10 cellular contexts compared by ENCODE assay signal in the genomic region with DNA sequence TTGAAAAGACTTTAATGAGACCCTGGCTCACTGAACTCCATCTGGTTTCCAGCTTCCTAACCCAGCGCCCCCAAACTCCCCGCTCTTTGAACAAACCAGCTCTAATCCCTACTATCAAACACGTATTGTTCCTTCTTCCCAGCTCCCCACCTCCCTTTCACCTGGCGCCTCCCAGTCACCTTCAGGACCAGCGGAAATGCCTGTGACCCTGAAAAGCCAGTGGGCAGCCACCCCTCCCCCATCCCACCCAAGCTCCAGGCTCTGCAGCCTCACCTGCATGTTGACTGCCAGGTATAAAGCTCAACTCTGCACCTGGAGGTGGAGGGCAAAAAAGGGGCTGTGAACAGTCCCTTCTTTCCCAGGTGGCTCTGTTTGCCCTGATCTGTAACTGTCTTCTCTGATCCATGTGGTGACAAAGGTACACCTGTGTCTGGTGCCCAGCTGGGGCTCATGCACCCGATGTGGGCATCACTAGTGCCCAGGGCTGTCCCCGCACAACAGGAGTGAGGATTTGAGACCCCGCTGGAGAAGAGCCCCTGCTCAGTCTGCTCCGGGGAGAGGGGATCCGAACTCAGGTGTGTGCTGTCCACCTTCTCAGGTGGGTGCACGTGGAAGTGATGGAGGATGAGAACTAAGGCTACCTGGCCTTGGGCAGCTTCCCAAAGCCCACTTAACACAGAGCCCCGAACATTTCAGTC.
A peak's percentile ranks its signal among the peaks of the same experiment; 100 is the strongest.
DNase-seq lines count a peak whose midpoint lies in the region; ATAC-seq and TF ChIP-seq lines count a peak whose summit lies in the region.
"Had no signal": no experiment of that assay in that cellular context is flagged by ENCODE, and none has a peak within 500 bp of the region (broad histone marks: within the 10 kb centered on the region; RNA-seq: fewer than 3 reads in every experiment).

No MANE protein-coding gene starts in this region.

- TF ChIP-seq CTCF in brain (conservative IDR thresholded peaks at IDR 0.05): no peak
- no peak for TF ChIP-seq CTCF in type B pancreatic cell (conservative IDR thresholded peaks at IDR 0.05)
- TF ChIP-seq CTCF in GM13976 (IDR thresholded peaks at IDR 0.05; ENCODE audit: borderline replicate concordance, control extremely low read depth, extremely low read depth, insufficient read depth, missing control alignments): no peak

- peaks cover 10% of the 10 kb centered on the region for H3K27me3 Mint-ChIP-seq in brain
- peaks cover 31% of the 10 kb centered on the region for H3K27me3 Mint-ChIP-seq in type B pancreatic cell
- H3K27me3 Mint-ChIP-seq in stimulated activated naive B cell treated with anti-CD40 and anti-IgM and Interleukin-4, amounts not matched to agents 10 μg/mL and 1 μg/mL and 100 μg/mL, for 72 hours: peaks cover 34 to 38% of the 10 kb centered on the region in 2 donors

- H3K4me3 Mint-ChIP-seq in brain (peak overlapping the region in 4 of 5 experiments; percentile 44 to 75 (median 70)), type B pancreatic cell (peak overlapping the region; percentile 74)
- H3K4me3 Mint-ChIP-seq in stimulated activated naive B cell treated with anti-CD40 and anti-IgM and Interleukin-4, amounts not matched to agents 10 μg/mL and 1 μg/mL and 100 μg/mL, for 72 hours: no peak overlapping the region
- H3K4me3 Mint-ChIP-seq: activated CD4-positive, alpha-beta T cell treated with anti-CD3 and anti-CD28 coated beads for 36 hours; activated naive CD4-positive, alpha-beta T cell treated with anti-CD3 and anti-CD28 coated beads, Interleukin-2, amount 10 ng/mL, durations not matched to agents 7 days and 5 days had no signal

- in situ Hi-C loops in GM13976 (cut with MboI; ENCODE audit: low sequenced_read_pairs, unreplicated experiment): no loop called here

- DNase-seq in Right ventricle myocardium superior: peak; percentile 17
- DNase-seq in Right ventricle myocardium inferior (ENCODE audit: missing footprints): no peak
- DNase-seq in left lobe of liver (ENCODE audit: low spot score): peak; percentile 23
- peak; percentile 44 for DNase-seq in type B pancreatic cell (ENCODE audit: extremely low spot score, unreplicated experiment)
- no peak for DNase-seq in GM13976 (ENCODE audit: low spot score)
- DNase-seq in SHP77 treated with DMSO at 0.1 percent for 48 hours (lab: John Stamatoyannopoulos, UW): no peak
- DNase-seq in stimulated activated naive B cell treated with anti-CD40 and anti-IgM and Interleukin-4, amounts not matched to agents 10 μg/mL and 1 μg/mL and 100 μg/mL, for 72 hours: no peak

- H3K4me1 Mint-ChIP-seq in brain: peaks cover 62% of the 10 kb centered on the region
- H3K4me1 Mint-ChIP-seq in type B pancreatic cell (ENCODE audit: unreplicated experiment): peaks cover 26% of the 10 kb centered on the region
- peaks cover 9 to 10% of the 10 kb centered on the region in 2 donors for H3K4me1 Mint-ChIP-seq in stimulated activated naive B cell treated with anti-CD40 and anti-IgM and Interleukin-4, amounts not matched to agents 10 μg/mL and 1 μg/mL and 100 μg/mL, for 72 hours

- peaks cover 0 to 2% (median 0%) of the 10 kb centered on the region in 5 experiments for H3K9me3 Mint-ChIP-seq in brain
- no peaks in the 10 kb centered on the region for H3K9me3 Mint-ChIP-seq in type B pancreatic cell
- H3K9me3 Mint-ChIP-seq in stimulated activated naive B cell treated with anti-CD40 and anti-IgM and Interleukin-4, amounts not matched to agents 10 μg/mL and 1 μg/mL and 100 μg/mL, for 72 hours: no peaks in the 10 kb centered on the region
- H3K9me3 Mint-ChIP-seq: activated naive CD4-positive, alpha-beta T cell treated with anti-CD3 and anti-CD28 coated beads, Interleukin-2, amount 10 ng/mL, durations not matched to agents 7 days and 5 days had no signal

- intact Hi-C loops in Right ventricle myocardium superior (cut with DNase I) (no loop called here), Right ventricle myocardium inferior (cut with DNase I) (no loop called here)

- ATAC-seq in Right ventricle myocardium superior (ENCODE audit: poor library complexity): no peak
- ATAC-seq in Right ventricle myocardium inferior: no peak
- ATAC-seq in left lobe of liver: no peak
- ATAC-seq in stimulated activated naive B cell treated with anti-CD40 and anti-IgM and Interleukin-4, amounts not matched to agents 10 μg/mL and 1 μg/mL and 100 μg/mL, for 72 hours (replicated peaks): no peak

- H3K27ac Mint-ChIP-seq in brain (peak overlapping the region in 3 of 5 experiments; percentile 10 to 66 (median 14)), type B pancreatic cell (peak overlapping the region; percentile 41)
- no peak overlapping the region for H3K27ac Mint-ChIP-seq in stimulated activated naive B cell treated with anti-CD40 and anti-IgM and Interleukin-4, amounts not matched to agents 10 μg/mL and 1 μg/mL and 100 μg/mL, for 72 hours
- H3K27ac Mint-ChIP-seq: activated CD4-positive, alpha-beta T cell treated with anti-CD3 and anti-CD28 coated beads for 36 hours; activated naive CD4-positive, alpha-beta T cell treated with anti-CD3 and anti-CD28 coated beads, Interleukin-2, amount 10 ng/mL, durations not matched to agents 7 days and 5 days had no signal

- H3K36me3 Mint-ChIP-seq in brain (no peaks in the 10 kb centered on the region), type B pancreatic cell (no peaks in the 10 kb centered on the region)
- H3K36me3 Mint-ChIP-seq in stimulated activated naive B cell treated with anti-CD40 and anti-IgM and Interleukin-4, amounts not matched to agents 10 μg/mL and 1 μg/mL and 100 μg/mL, for 72 hours: no peaks in the 10 kb centered on the region
- H3K36me3 Mint-ChIP-seq: activated naive CD4-positive, alpha-beta T cell treated with anti-CD3 and anti-CD28 coated beads, Interleukin-2, amount 10 ng/mL, durations not matched to agents 7 days and 5 days had no signal

Comparison
In these comparisons a context has a peak if more than half of its experiments do, and no peak if none do; other contexts are left out.
1. DNase-seq: peak in Right ventricle myocardium superior (single experiment), left lobe of liver (single experiment) and type B pancreatic cell (single experiment); none in Right ventricle myocardium inferior (single experiment), GM13976 (single experiment), SHP77 treated with DMSO at 0.1 percent for 48 hours (single experiment) and stimulated activated naive B cell treated with anti-CD40 and anti-IgM and Interleukin-4, amounts not matched to agents 10 μg/mL and 1 μg/mL and 100 μg/mL, for 72 hours (single experiment).
2. H3K4me3 Mint-ChIP-seq: peak in brain (4 of 5) and type B pancreatic cell (single experiment); none in stimulated activated naive B cell treated with anti-CD40 and anti-IgM and Interleukin-4, amounts not matched to agents 10 μg/mL and 1 μg/mL and 100 μg/mL, for 72 hours (0 of 2).